8 cellular contexts compared by ENCODE assay signal in the genomic region with DNA sequence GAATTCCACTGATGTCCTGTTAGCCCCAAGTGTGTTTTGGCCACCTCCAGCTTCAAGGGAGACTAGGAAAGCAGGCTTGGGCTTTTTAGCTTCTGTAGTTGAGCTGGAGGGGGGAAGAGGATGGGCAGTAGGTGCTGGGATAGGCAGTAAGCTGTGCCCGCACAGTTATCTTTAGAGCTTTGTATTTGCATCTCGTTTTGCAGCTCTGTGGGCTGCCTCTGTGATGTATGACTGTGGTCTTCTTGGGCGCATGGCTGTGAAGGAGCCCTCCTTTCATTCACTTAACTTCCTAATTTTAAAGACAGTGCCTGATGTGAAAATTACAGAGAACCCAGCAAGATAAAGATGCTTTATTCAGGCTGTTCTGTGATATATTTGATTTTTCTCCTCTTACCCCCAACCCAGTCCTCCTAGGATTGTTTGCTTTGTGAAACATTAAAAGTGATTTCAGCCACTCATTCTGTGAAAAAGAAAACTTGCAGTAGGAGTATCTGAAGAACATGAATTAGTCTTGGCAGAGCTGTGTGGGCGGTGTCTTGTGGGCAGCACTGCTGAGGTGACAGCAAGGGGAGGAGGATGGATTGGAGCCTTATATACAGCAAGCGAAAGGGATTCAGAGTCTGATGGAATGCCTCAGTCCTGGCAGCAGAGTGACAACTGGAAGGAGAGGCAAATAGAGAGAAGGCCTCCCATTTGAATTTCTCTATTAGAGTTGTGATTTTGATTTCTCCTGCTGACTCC.
DNase-seq lines count a peak whose midpoint lies in the region; ATAC-seq and TF ChIP-seq lines count a peak whose summit lies in the region.

No MANE protein-coding gene starts in this region.

- H3K27ac Mint-ChIP-seq in activated naive CD8-positive, alpha-beta T cell treated with anti-CD3 and anti-CD28 coated beads for 36 hours = peak overlapping the region; percentile 73

- H3K4me1 ChIP-seq in prostate gland (replicated peaks) = no peaks in the 10 kb centered on the region

- TF ChIP-seq CTCF in prostate gland (IDR thresholded peaks at IDR 0.05) (no peak), RWPE1 (conservative IDR thresholded peaks at IDR 0.05; ENCODE audit: low read depth) (no peak)

- DNase-seq in activated naive CD8-positive, alpha-beta T cell treated with anti-CD3 and anti-CD28 coated beads for 36 hours = peak; percentile 58
- DNase-seq in stimulated activated CD4-positive, alpha-beta T cell treated with anti-CD3 and anti-CD28 coated beads, Interleukin-1b, Interleukin-23, amount 100 ng/mL, for 48 hours = peak; percentile 76
- DNase-seq in prostate gland (ENCODE audit: low spot score) (no peak), NCI-H2196 treated with DMSO at 0.1 percent for 48 hours (lab: John Stamatoyannopoulos, UW; ENCODE audit: unreplicated experiment) (no peak), RWPE1 (ENCODE audit: low spot score) (no peak), EL (no peak)

- intact Hi-C loops in prostate gland (cut with DNase I) = no loop called here

- no peak for TF ChIP-seq POLR2A in prostate gland (IDR thresholded peaks at IDR 0.05)

- no peaks in the 10 kb centered on the region for H3K9me3 ChIP-seq in prostate gland

- H3K27ac ChIP-seq in prostate gland (no peak overlapping the region), RWPE1 (no peak overlapping the region)

- H3K4me1 Mint-ChIP-seq in activated naive CD8-positive, alpha-beta T cell treated with anti-CD3 and anti-CD28 coated beads for 36 hours = peaks cover 34% of the 10 kb centered on the region

- H3K36me3 ChIP-seq in prostate gland = no peaks in the 10 kb centered on the region

- ATAC-seq in GM19023 (IDR thresholded peaks at IDR 0.05; ENCODE audit: unreplicated experiment) = peak; percentile 52
- peak; percentile 62 for ATAC-seq in HG03442 (IDR thresholded peaks at IDR 0.05; ENCODE audit: unreplicated experiment)

- H3K4me3 ChIP-seq in prostate gland = no peak overlapping the region

- CTCF ChIA-PET in RWPE1 (lab: Yijun Ruan, JAX) = no interaction called here

- POLR2A ChIA-PET in RWPE1 (lab: Yijun Ruan, JAX; ENCODE audit: low non-redundant PET) = no interaction called here

- WGBS in prostate gland = 60% methylated on average over 5 of the region's 5 CpGs

- no peak overlapping the region for H3K4me3 Mint-ChIP-seq in activated naive CD8-positive, alpha-beta T cell treated with anti-CD3 and anti-CD28 coated beads for 36 hours

- H3K27me3 ChIP-seq in prostate gland (replicated peaks; ENCODE audit: insufficient read depth) = no peaks in the 10 kb centered on the region

- no peaks in the 10 kb centered on the region for H3K27me3 Mint-ChIP-seq in activated naive CD8-positive, alpha-beta T cell treated with anti-CD3 and anti-CD28 coated beads for 36 hours

- H3K9me3 Mint-ChIP-seq in activated naive CD8-positive, alpha-beta T cell treated with anti-CD3 and anti-CD28 coated beads for 36 hours = peaks cover 12% of the 10 kb centered on the region

- peaks cover 42% of the 10 kb centered on the region for H3K36me3 Mint-ChIP-seq in activated naive CD8-positive, alpha-beta T cell treated with anti-CD3 and anti-CD28 coated beads for 36 hours

Comparison
In these comparisons a context has a peak if more than half of its experiments do, and no peak if none do; other contexts are left out.
1. DNase-seq: peak in activated naive CD8-positive, alpha-beta T cell treated with anti-CD3 and anti-CD28 coated beads for 36 hours (single experiment) and stimulated activated CD4-positive, alpha-beta T cell treated with anti-CD3 and anti-CD28 coated beads, Interleukin-1b, Interleukin-23, amount 100 ng/mL, for 48 hours (single experiment); none in prostate gland (single experiment), NCI-H2196 treated with DMSO at 0.1 percent for 48 hours (single experiment), RWPE1 (single experiment) and EL (single experiment).